In the genomic region with DNA sequence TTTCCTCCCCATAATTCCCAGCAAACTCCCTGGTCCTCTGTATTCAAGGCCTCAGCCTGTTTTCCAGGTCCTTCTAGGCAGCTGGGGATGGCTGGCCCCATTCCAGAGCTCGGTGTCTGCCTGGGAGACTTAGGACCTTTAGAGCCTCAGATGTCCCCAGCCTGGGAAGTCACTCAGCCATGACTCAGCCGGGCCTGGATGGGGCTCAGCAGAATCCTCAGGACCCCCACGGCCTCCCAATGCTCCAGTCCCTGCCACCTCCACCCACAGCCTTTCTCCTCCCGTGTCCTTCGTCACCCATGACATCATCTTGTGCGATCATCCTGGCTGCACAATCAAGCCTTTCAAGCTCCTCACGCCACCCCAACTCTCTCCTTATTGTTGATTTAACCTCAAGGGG, we compare ENCODE assay signal across 16 cellular contexts.
DNase-seq lines count a peak whose midpoint lies in the region; ATAC-seq lines count a peak whose summit lies in the region.
"Had no signal": no experiment of that assay in that cellular context is flagged by ENCODE, and none has a peak within 500 bp of the region (broad histone marks: within the 10 kb centered on the region; RNA-seq: fewer than 3 reads in every experiment).

No MANE protein-coding gene starts in this region.

- intact Hi-C loops in left ventricle myocardium superior (cut with micrococcal nuclease) (no loop called here), posterior cingulate gyrus (cut with DNase I) (no loop called here)

- peaks cover 4 to 7% of the 10 kb centered on the region in 2 donors for H3K9me3 Mint-ChIP-seq in stimulated activated naive B cell treated with anti-CD40 and anti-IgM and Interleukin-4, amounts not matched to agents 10 μg/mL and 1 μg/mL and 100 μg/mL, for 72 hours
- H3K9me3 Mint-ChIP-seq: stimulated activated naive CD8-positive, alpha-beta T cell treated with anti-CD3 and anti-CD28 coated beads, Interleukin-15, amount 100 ng/mL, for 72 hours had no signal

- H3K36me3 Mint-ChIP-seq in stimulated activated naive B cell treated with anti-CD40 and anti-IgM and Interleukin-4, amounts not matched to agents 10 μg/mL and 1 μg/mL and 100 μg/mL, for 72 hours, result peaks cover 0 to 2% of the 10 kb centered on the region in 2 donors
- H3K36me3 Mint-ChIP-seq: CD14-positive monocyte had no signal

- no peaks in the 10 kb centered on the region for H3K4me1 Mint-ChIP-seq in stimulated activated naive B cell treated with anti-CD40 and anti-IgM and Interleukin-4, amounts not matched to agents 10 μg/mL and 1 μg/mL and 100 μg/mL, for 72 hours
- H3K4me1 Mint-ChIP-seq: activated CD4-positive, alpha-beta T cell treated with anti-CD3 and anti-CD28 coated beads, Interleukin-2, amount 10 ng/mL, durations not matched to agents 7 days and 5 days; CD14-positive monocyte; stimulated activated naive CD8-positive, alpha-beta T cell treated with anti-CD3 and anti-CD28 coated beads, Interleukin-15, amount 100 ng/mL, for 72 hours had no signal

- peaks cover 6 to 22% of the 10 kb centered on the region in 2 donors for H3K27me3 Mint-ChIP-seq in stimulated activated naive B cell treated with anti-CD40 and anti-IgM and Interleukin-4, amounts not matched to agents 10 μg/mL and 1 μg/mL and 100 μg/mL, for 72 hours

- no peak overlapping the region for H3K27ac Mint-ChIP-seq in stimulated activated naive B cell treated with anti-CD40 and anti-IgM and Interleukin-4, amounts not matched to agents 10 μg/mL and 1 μg/mL and 100 μg/mL, for 72 hours
- H3K27ac Mint-ChIP-seq: activated CD4-positive, alpha-beta T cell treated with anti-CD3 and anti-CD28 coated beads, Interleukin-2, amount 10 ng/mL, durations not matched to agents 7 days and 5 days; stimulated activated naive CD8-positive, alpha-beta T cell treated with anti-CD3 and anti-CD28 coated beads, Interleukin-15, amount 100 ng/mL, for 72 hours had no signal

- DNase-seq in NCI-H345 (lab: John Stamatoyannopoulos, UW), result peak; percentile 39
- DNase-seq in NCI-H345 treated with DMSO at 0.1 percent for 48 hours (lab: John Stamatoyannopoulos, UW; ENCODE audit: unreplicated experiment), result no peak
- DNase-seq in RPMI7951 (ENCODE audit: low read depth), result peak; percentile 15
- DNase-seq in left ventricle myocardium superior, result peak; percentile 47
- peak in 6 of 10 donors; percentile 22 to 90 (median 45) for DNase-seq in posterior cingulate gyrus
- DNase-seq in activated CD8-positive, alpha-beta memory T cell treated with anti-CD3 and anti-CD28 coated beads, Interleukin-2, amount 50 U/mL, for 4 hours, result no peak
- DNase-seq in stimulated activated naive B cell treated with anti-CD40 and anti-IgM and Interleukin-4, amounts not matched to agents 10 μg/mL and 1 μg/mL and 100 μg/mL, for 72 hours, result no peak
- DNase-seq in RPMI8226, result no peak
- DNase-seq: activated CD4-positive, alpha-beta T cell treated with anti-CD3 and anti-CD28 coated beads, Interleukin-2, amount 10 ng/mL, durations not matched to agents 7 days and 5 days; activated naive CD4-positive, alpha-beta T cell; HCEC 1CT; NCI-H1417 treated with DMSO at 0.1 percent for 48 hours; NCI-H510A; stimulated activated naive CD8-positive, alpha-beta T cell treated with anti-CD3 and anti-CD28 coated beads, Interleukin-15, amount 100 ng/mL, for 72 hours had no signal

- no peak overlapping the region for H3K4me3 Mint-ChIP-seq in stimulated activated naive B cell treated with anti-CD40 and anti-IgM and Interleukin-4, amounts not matched to agents 10 μg/mL and 1 μg/mL and 100 μg/mL, for 72 hours
- H3K4me3 Mint-ChIP-seq: activated CD4-positive, alpha-beta T cell treated with anti-CD3 and anti-CD28 coated beads, Interleukin-2, amount 10 ng/mL, durations not matched to agents 7 days and 5 days; stimulated activated naive CD8-positive, alpha-beta T cell treated with anti-CD3 and anti-CD28 coated beads, Interleukin-15, amount 100 ng/mL, for 72 hours had no signal

- ATAC-seq in left ventricle myocardium superior, result peak; percentile 57
- no peak for ATAC-seq in stimulated activated naive B cell treated with anti-CD40 and anti-IgM and Interleukin-4, amounts not matched to agents 10 μg/mL and 1 μg/mL and 100 μg/mL, for 72 hours (replicated peaks)
- ATAC-seq: A549; stimulated activated naive CD8-positive, alpha-beta T cell treated with anti-CD3 and anti-CD28 coated beads, Interleukin-15, amount 100 ng/mL, for 72 hours had no signal

Comparison
In these comparisons a context has a peak if more than half of its experiments do, and no peak if none do; other contexts are left out.
1. DNase-seq: peak in NCI-H345 (single experiment), RPMI7951 (single experiment), left ventricle myocardium superior (single experiment) and posterior cingulate gyrus (6 of 10); none in NCI-H345 treated with DMSO at 0.1 percent for 48 hours (single experiment), activated CD8-positive, alpha-beta memory T cell treated with anti-CD3 and anti-CD28 coated beads, Interleukin-2, amount 50 U/mL, for 4 hours (single experiment), stimulated activated naive B cell treated with anti-CD40 and anti-IgM and Interleukin-4, amounts not matched to agents 10 μg/mL and 1 μg/mL and 100 μg/mL, for 72 hours (single experiment) and RPMI8226 (single experiment).